Comparison of ENCODE assay signal across 1 cellular context in the genomic region with DNA sequence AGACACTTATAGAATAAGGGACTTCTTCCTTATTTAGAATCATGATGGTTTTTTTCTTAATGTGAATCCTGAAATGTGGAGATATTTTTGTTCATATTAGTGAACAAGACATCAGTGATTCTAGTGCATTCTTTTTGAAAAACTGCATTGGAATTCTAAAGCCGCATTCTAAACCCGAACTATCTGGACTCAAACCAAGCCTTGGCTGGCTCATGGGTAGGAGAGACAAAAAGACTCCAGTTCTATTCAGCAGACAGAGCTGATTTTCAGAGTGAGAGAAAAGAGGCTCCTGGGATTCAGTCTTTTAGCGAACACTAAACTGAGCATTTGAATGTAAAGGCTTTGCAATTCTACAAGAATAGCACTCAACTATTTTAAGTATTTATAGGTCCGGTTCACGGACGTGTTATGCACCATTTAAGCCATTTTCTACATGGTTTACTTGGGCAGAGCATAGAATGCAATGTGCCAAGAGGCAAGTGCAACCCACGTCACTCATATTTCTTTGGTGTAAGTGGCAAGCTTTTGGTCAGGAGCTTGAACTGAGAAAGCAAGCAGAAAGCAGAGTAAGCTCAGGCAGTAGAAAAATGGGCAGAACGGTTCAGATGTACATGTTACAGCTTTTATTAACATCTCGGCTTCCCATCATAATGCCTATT.
TF ChIP-seq lines count a peak whose summit lies in the region.

No MANE protein-coding gene starts in this region.

TF ChIP-seq in HEK293T, 16 proteins besides CTCF, POLR2A, EP300 and RAD21:
- TF ChIP-seq PKNOX1 (IDR thresholded peaks at IDR 0.05): no peak
- TF ChIP-seq SP1 (IDR thresholded peaks at IDR 0.05): no peak
- no peak for TF ChIP-seq ELF4 (IDR thresholded peaks at IDR 0.05)
- TF ChIP-seq TARDBP (IDR thresholded peaks at IDR 0.05): no peak
- TF ChIP-seq NFRKB (IDR thresholded peaks at IDR 0.05): no peak
- no peak for TF ChIP-seq CTBP1 (IDR thresholded peaks at IDR 0.05; ENCODE audit: borderline replicate concordance)
- no peak for TF ChIP-seq L3MBTL2 (conservative IDR thresholded peaks at IDR 0.05)
- no peak for TF ChIP-seq LEF1 (IDR thresholded peaks at IDR 0.05; ENCODE audit: borderline replicate concordance)
- TF ChIP-seq FOXA1 (IDR thresholded peaks at IDR 0.05): no peak
- TF ChIP-seq HDGF (IDR thresholded peaks at IDR 0.05; ENCODE audit: borderline replicate concordance): no peak
- no peak for TF ChIP-seq FOXK2 (IDR thresholded peaks at IDR 0.05)
- no peak for TF ChIP-seq BHLHE40 (IDR thresholded peaks at IDR 0.05; ENCODE audit: borderline replicate concordance)
- no peak for TF ChIP-seq FOXM1 (IDR thresholded peaks at IDR 0.05; ENCODE audit: borderline replicate concordance)
